20 cellular contexts compared by ENCODE assay signal in the genomic region with DNA sequence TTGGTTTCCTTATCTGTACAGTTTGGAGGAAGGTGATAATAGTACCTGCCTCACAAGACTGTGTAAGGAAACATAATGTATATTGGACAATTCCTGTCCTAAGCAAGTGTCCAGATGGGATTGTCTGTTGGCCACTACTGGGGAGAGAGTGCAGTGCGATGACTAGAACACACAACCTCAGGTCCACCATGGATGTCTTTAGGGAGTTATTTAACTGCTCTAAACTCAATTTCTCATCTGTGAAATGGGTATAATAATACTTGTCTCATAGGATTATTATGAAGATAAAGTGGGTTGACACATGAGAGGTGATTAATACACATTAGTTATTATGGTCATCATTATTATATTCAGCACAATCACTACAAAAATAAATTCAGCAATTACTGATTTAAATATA.
DNase-seq lines count a peak whose midpoint lies in the region; ATAC-seq, FAIRE-seq and TF ChIP-seq lines count a peak whose summit lies in the region.
"Had no signal": no experiment of that assay in that cellular context is flagged by ENCODE, and none has a peak within 500 bp of the region (broad histone marks: within the 10 kb centered on the region; RNA-seq: fewer than 3 reads in every experiment).

No MANE protein-coding gene starts in this region.

- no peak for TF ChIP-seq POLR2A in K562 (conservative IDR thresholded peaks at IDR 0.05)

- no TSS peak for BruUV-seq in K562 (replicated peaks; lab: Mats Ljungman, UMichigan)

- POLR2A ChIA-PET in K562 (lab: Yijun Ruan, JAX): interaction anchor here (0.9 to 1.5 kb wide), 2 partner anchors 8 to 20 kb away, joined by 4 to 6 read pairs; no protein-coding TSS in a partner anchor

- no peak for TF ChIP-seq CTCF in right atrium auricular region (IDR thresholded peaks at IDR 0.05)
- no peak for TF ChIP-seq CTCF in D721Med (IDR thresholded peaks at IDR 0.05; ENCODE audit: insufficient read depth, missing control alignments)
- TF ChIP-seq CTCF in K562 (IDR thresholded peaks at IDR 0.05 in 2 of 3, conservative IDR thresholded peaks at IDR 0.05 in 1 of 3; ENCODE audit: insufficient read depth in 2 of 3, low read depth in 1 of 3, low read length in 3 of 3): no peak

- no peaks in the 10 kb centered on the region for H3K27me3 ChIP-seq in right atrium auricular region
- no peaks in the 10 kb centered on the region for H3K27me3 ChIP-seq in K562 (ENCODE audit: control insufficient read depth in 2 of 2, insufficient read depth in 2 of 2, low read length in 2 of 2)
- H3K27me3 ChIP-seq in subcutaneous abdominal adipose tissue (ENCODE audit: control insufficient read depth in 5 of 5, insufficient read depth in 4 of 5, low read length in 5 of 5): no peaks in the 10 kb centered on the region

- no peaks in the 10 kb centered on the region for H3K79me2 ChIP-seq in K562 (ENCODE audit: control insufficient read depth, insufficient read depth, low read length)

- no peak for ATAC-seq in left cardiac atrium
- no peak for ATAC-seq in K562

- TF ChIP-seq RAD21 in K562 (CRISPR knock-in tag; conservative IDR thresholded peaks at IDR 0.05 in 1 of 2, IDR thresholded peaks at IDR 0.05 in 1 of 2): no peak

- DNase-seq in right atrium auricular region (ENCODE audit: low spot score): no peak
- DNase-seq in left cardiac atrium: no peak
- DNase-seq in D721Med (ENCODE audit: insufficient read length, low spot score): no peak
- DNase-seq in K562 (ENCODE audit: extremely low read depth in 1 of 4, low spot score in 3 of 4): no peak
- DNase-seq in RCC 7860 (ENCODE audit: low spot score): no peak
- DNase-seq in NK-92 (lab: John Stamatoyannopoulos, UW; ENCODE audit: unreplicated experiment): no peak
- DNase-seq: AML-193; Caco-2; CD4-positive, alpha-beta T cell; DMS153; DMS79; GDM1; H9 had no signal

- H4K20me1 ChIP-seq in K562 (replicated peaks; ENCODE audit: control insufficient read depth, insufficient read depth, low read length): no peaks in the 10 kb centered on the region

- H3K36me3 ChIP-seq in right atrium auricular region (peaks cover 33% of the 10 kb centered on the region), K562 (ENCODE audit: control insufficient read depth, insufficient read depth, low read length) (no peaks in the 10 kb centered on the region), subcutaneous abdominal adipose tissue (ENCODE audit: control insufficient read depth in 5 of 5, insufficient read depth in 5 of 5, low read length in 5 of 5) (peaks cover 18 to 33% (median 22%) of the 10 kb centered on the region in 5 donors)

- H3K27ac ChIP-seq in right atrium auricular region (peak overlapping the region; percentile 71 to 98), K562 (ENCODE audit: extremely low read depth, low read depth, low read length) (no peak overlapping the region), subcutaneous abdominal adipose tissue (ENCODE audit: low read depth, low read length) (peak overlapping the region; percentile 20)
- H3K27ac ChIP-seq: C4-2B had no signal

- H3K4me2 ChIP-seq in K562 (ENCODE audit: insufficient read depth, low read length): no peak overlapping the region

- no peak overlapping the region for H3K4me3 ChIP-seq in right atrium auricular region
- no peak overlapping the region for H3K4me3 ChIP-seq in K562
- no peak overlapping the region for H3K4me3 ChIP-seq in subcutaneous abdominal adipose tissue (ENCODE audit: low read depth in 1 of 5, low read length in 5 of 5)

- 93% methylated on average over 1 of the region's 1 CpG for WGBS in K562 (ENCODE audit: insufficient coverage, low coverage, missing lambda C conversion rate)

- no peaks in the 10 kb centered on the region for H3K9me3 ChIP-seq in right atrium auricular region
- H3K9me3 ChIP-seq in K562 (replicated peaks; ENCODE audit: control insufficient read depth, insufficient read depth, low read depth, low read length): no peaks in the 10 kb centered on the region
- no peaks in the 10 kb centered on the region for H3K9me3 ChIP-seq in subcutaneous abdominal adipose tissue (ENCODE audit: control insufficient read depth in 5 of 5, low read length in 5 of 5)
- H3K9me3 ChIP-seq: Caco-2 had no signal

- H3K4me1 ChIP-seq in right atrium auricular region: peaks cover 0 to 50% of the 10 kb centered on the region in 2 donors
- no peaks in the 10 kb centered on the region for H3K4me1 ChIP-seq in K562 (replicated peaks in 1 of 2; ENCODE audit: control insufficient read depth in 2 of 2, insufficient read depth in 2 of 2, low read length in 2 of 2)
- H3K4me1 ChIP-seq in subcutaneous abdominal adipose tissue (ENCODE audit: control insufficient read depth in 5 of 5, insufficient read depth in 5 of 5, low read length in 5 of 5): peaks cover 3 to 31% (median 20%) of the 10 kb centered on the region in 5 donors
- H3K4me1 ChIP-seq: Caco-2 had no signal

- intact Hi-C loops in left cardiac atrium (cut with DNase I): loop anchor here in 1 of 2 donors (10.0 kb wide), 1 partner anchor 110 kb away; no protein-coding TSS in a partner anchor
- intact Hi-C loops in K562 (cut with micrococcal nuclease): no loop called here

- no peaks in the 10 kb centered on the region for H3K9me1 ChIP-seq in K562 (ENCODE audit: control insufficient read depth, insufficient read depth, low read length)

- CTCF ChIA-PET in K562 (lab: Yijun Ruan, JAX; ENCODE audit: low intra/inter-chr PET ratio): no interaction called here

- H3K9ac ChIP-seq in K562 (ENCODE audit: insufficient read depth in 1 of 2, low read depth in 2 of 2, low read length in 2 of 2) (no peak overlapping the region), subcutaneous abdominal adipose tissue (ENCODE audit: low read length in 5 of 5) (peak overlapping the region in 1 of 5 donors; percentile 25)

- TF ChIP-seq EP300 in K562 (IDR thresholded peaks at IDR 0.05; ENCODE audit: low read length): no peak

- in situ Hi-C loops in K562 (cut with MboI): no loop called here

- no peak overlapping the region for H2AFZ ChIP-seq in K562 (ENCODE audit: low read depth, low read length)

- FAIRE-seq in D721Med (lab: Jason Lieb, UNC) (peak; percentile 53), K562 (lab: Jason Lieb, UNC) (no peak), RCC 7860 (lab: Jason Lieb, UNC) (no peak)
- FAIRE-seq: A204.1, GM12892, GM18507, H1, HTR-8/SVneo had no signal

TF ChIP-seq in K562, 482 proteins besides CTCF, POLR2A, EP300 and RAD21:
- TF ChIP-seq ADNP (tag; IDR thresholded peaks at IDR 0.05) (peak; percentile 62; the same call in 1 of the 2 replicates), BCOR (IDR thresholded peaks at IDR 0.05) (peak; percentile 50; the same call in 1 of the 2 replicates), ZC3H4 (CRISPR knock-in tag; IDR thresholded peaks at IDR 0.05; ENCODE audit: borderline replicate concordance) (no peak), RBM25 (IDR thresholded peaks at IDR 0.05; ENCODE audit: low read depth, low read length, severe bottlenecking) (peak; percentile 78)
